Comparison of ENCODE assay signal across 19 cellular contexts in the genomic region with DNA sequence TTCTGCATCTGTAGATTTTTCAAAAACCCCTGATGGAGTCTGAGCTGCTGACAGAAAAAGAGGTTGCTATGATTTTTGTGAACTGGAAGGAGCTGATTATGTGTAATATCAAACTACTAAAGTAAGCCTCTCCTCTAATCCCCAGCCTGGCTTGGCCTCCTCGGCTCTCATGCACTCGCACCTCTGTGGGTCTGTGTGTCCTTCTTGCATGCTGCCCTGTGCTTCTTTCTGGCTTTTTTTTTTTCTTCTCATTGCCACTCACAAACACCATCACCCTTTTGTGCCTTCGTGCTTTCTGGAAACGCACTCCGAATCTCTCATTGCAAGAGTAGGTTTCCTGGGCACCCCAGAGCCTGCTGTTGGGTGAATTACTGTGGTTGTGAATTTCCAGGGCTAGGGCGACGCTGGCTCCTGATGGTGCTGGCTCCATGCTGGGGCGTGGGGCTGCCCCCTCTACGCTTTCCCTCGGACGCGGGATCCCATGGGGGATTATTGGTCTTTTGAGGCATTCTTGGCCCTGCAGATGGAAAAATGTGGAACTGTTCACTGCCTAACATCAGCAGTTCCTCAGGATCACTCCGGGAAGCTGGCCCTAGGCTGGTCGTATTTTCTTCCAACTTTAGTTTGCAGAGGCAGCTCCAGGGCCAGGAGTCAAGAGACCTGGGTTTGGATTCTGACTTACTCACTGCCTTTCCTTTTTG. TPM values are rescaled to one million over a fixed set of nuclear protein-coding genes. Genes with fewer than 3 reads are reported as not detected.
A peak's percentile ranks its signal among the peaks of the same experiment; 100 is the strongest.
DNase-seq lines count a peak whose midpoint lies in the region; ATAC-seq and TF ChIP-seq lines count a peak whose summit lies in the region.
"Had no signal": no experiment of that assay in that cellular context is flagged by ENCODE, and none has a peak within 500 bp of the region (broad histone marks: within the 10 kb centered on the region; RNA-seq: fewer than 3 reads in every experiment).

No MANE protein-coding gene starts in this region.

- no peaks in the 10 kb centered on the region for H3K79me1 ChIP-seq in H9 (ENCODE audit: insufficient read depth, low read depth, low read length, poor library complexity, severe bottlenecking)

- H3K4me1 Mint-ChIP-seq in H9 (peaks cover 22% of the 10 kb centered on the region in 2 experiments), nephron progenitor cell (peaks cover 22% of the 10 kb centered on the region)
- H3K4me1 Mint-ChIP-seq: B cell, IgD-negative memory B cell had no signal

- H4K91ac ChIP-seq in H9 (ENCODE audit: insufficient read length, low read depth, low read length): no peak overlapping the region

- no peak overlapping the region for H3K4ac ChIP-seq in H9 (ENCODE audit: low read depth, low read length)

- H3K79me2 ChIP-seq in H9 (ENCODE audit: insufficient read depth, low read length): no peaks in the 10 kb centered on the region

- no peak overlapping the region for H3K9ac ChIP-seq in H9 (ENCODE audit: extremely low read depth, insufficient read length, low read length)

- peak overlapping the region; percentile 4 to 89 (median 82); a peak in 4 of 7 replicates for H3K27ac Mint-ChIP-seq in H9
- H3K27ac Mint-ChIP-seq in nephron progenitor cell: peak overlapping the region; percentile 36
- H3K27ac Mint-ChIP-seq: B cell; CD4-positive, alpha-beta T cell; HFFc6; IgD-negative memory B cell had no signal

- no peak overlapping the region for H2BK20ac ChIP-seq in H9 (ENCODE audit: low read depth, low read length, poor library complexity, severe bottlenecking)

- H4K20me1 ChIP-seq in H9 (ENCODE audit: control insufficient read depth, insufficient read depth, insufficient read length): no peaks in the 10 kb centered on the region

- no peak overlapping the region for H3K23ac ChIP-seq in H9 (ENCODE audit: insufficient read length, low read depth, low read length)

- no peak overlapping the region for H3T11ph ChIP-seq in H9 (ENCODE audit: low read length)

- WGBS in H9 (ENCODE audit: extremely low coverage, insufficient read length, low lambda C conversion rate): no CpG with 5 or more reads among the region's 14 CpGs

- H3K27me3 ChIP-seq in H9 (ENCODE audit: insufficient read depth, low read length): no peaks in the 10 kb centered on the region
- no peaks in the 10 kb centered on the region for H3K27me3 ChIP-seq in thoracic aorta (replicated peaks; ENCODE audit: insufficient read depth)
- H3K27me3 ChIP-seq: SJCRH30 had no signal

- H3K23me2 ChIP-seq in H9 (ENCODE audit: insufficient read length, low read depth, low read length, poor library complexity, severe bottlenecking): no peaks in the 10 kb centered on the region

- H3K4me1 ChIP-seq in H9 (ENCODE audit: insufficient read depth, low read length) (no peaks in the 10 kb centered on the region), thoracic aorta (ENCODE audit: control insufficient read depth in 1 of 2, low read depth in 2 of 2) (peaks cover 4 to 16% of the 10 kb centered on the region in 2 donors)

- H3K14ac ChIP-seq in H9 (ENCODE audit: insufficient read depth, low read length): no peak overlapping the region

- H3K9me3 Mint-ChIP-seq in H9: no peaks in the 10 kb centered on the region
- no peaks in the 10 kb centered on the region for H3K9me3 Mint-ChIP-seq in nephron progenitor cell
- H3K9me3 Mint-ChIP-seq: CD4-positive, alpha-beta T cell; HFFc6 had no signal

- H2BK15ac ChIP-seq in H9 (ENCODE audit: low read depth, low read length): no peak overlapping the region

- H2AK5ac ChIP-seq in H9 (ENCODE audit: insufficient read length, low read length): no peak overlapping the region

- H2BK5ac ChIP-seq in H9 (ENCODE audit: insufficient read length, low read length): no peak overlapping the region

- H3K27me3 Mint-ChIP-seq in H9 (ENCODE audit: low read depth) (peaks cover 5% of the 10 kb centered on the region), nephron progenitor cell (ENCODE audit: low read depth, poor library complexity) (peaks cover 8% of the 10 kb centered on the region)
- H3K27me3 Mint-ChIP-seq: CD4-positive, alpha-beta T cell had no signal

- H3K18ac ChIP-seq in H9 (ENCODE audit: insufficient read length, low read depth, low read length): no peak overlapping the region

- ATAC-seq in thoracic aorta (ENCODE audit: insufficient number of reproducible peaks, low FRiP score, low read depth): no peak
- no peak for ATAC-seq in HG03432 (IDR thresholded peaks at IDR 0.05; ENCODE audit: unreplicated experiment)

- H3K56ac ChIP-seq in H9 (ENCODE audit: insufficient read length, low read depth, low read length): no peak overlapping the region

- no peak overlapping the region for H3K4me2 ChIP-seq in H9 (ENCODE audit: insufficient read depth, insufficient read length, low read length)

- no peak overlapping the region for H4K5ac ChIP-seq in H9 (ENCODE audit: insufficient read length, low read depth, low read length)

- H3K9me3 ChIP-seq in H9 (ENCODE audit: control insufficient read depth, low read depth, low read length) (no peaks in the 10 kb centered on the region), thoracic aorta (no peaks in the 10 kb centered on the region)
- H3K9me3 ChIP-seq: SJCRH30 had no signal

- no peaks in the 10 kb centered on the region for H3K36me3 ChIP-seq in thoracic aorta
- H3K36me3 ChIP-seq: SJCRH30 had no signal

- peak overlapping the region; percentile 12 for H3K4me3 ChIP-seq in thoracic aorta
- H3K4me3 ChIP-seq: SJCRH30 had no signal

- DNase-seq in H9 (no peak), nephron progenitor cell (no peak), thoracic aorta (ENCODE audit: low spot score) (no peak), NCI-H1048 (lab: John Stamatoyannopoulos, UW) (no peak), DMS53 treated with DMSO at 0.1 percent for 48 hours (lab: John Stamatoyannopoulos, UW; ENCODE audit: unreplicated experiment) (no peak)
- DNase-seq: ACHN; Calu3; CD4-positive, alpha-beta T cell; GF-D8; HFFc6; NCI-H1417 treated with DMSO at 0.1 percent for 48 hours; NCI-H2029; NCI-H510A treated with DMSO at 0.1 percent for 48 hours; SJCRH30 had no signal

- H2BK120ac ChIP-seq in H9 (ENCODE audit: low read depth, low read length, poor library complexity, severe bottlenecking): no peak overlapping the region

- H3K27ac ChIP-seq in H9 (ENCODE audit: insufficient read length, low read depth, low read length) (no peak overlapping the region), cingulate gyrus (ENCODE audit: low read depth, low read length) (peak overlapping the region; percentile 23), thoracic aorta (peak overlapping the region; percentile 35 to 38)
- H3K27ac ChIP-seq: RWPE1, SJCRH30 had no signal

- H3K36me3 Mint-ChIP-seq in H9 (ENCODE audit: insufficient read depth in 1 of 3, low read depth in 3 of 3): no peaks in the 10 kb centered on the region
- no peaks in the 10 kb centered on the region for H3K36me3 Mint-ChIP-seq in nephron progenitor cell (ENCODE audit: low read depth)
- H3K36me3 Mint-ChIP-seq: IgD-negative memory B cell had no signal

- H4K8ac ChIP-seq in H9 (replicated peaks; ENCODE audit: insufficient read length, low read depth, low read length): no peak overlapping the region

- H2BK12ac ChIP-seq in H9 (ENCODE audit: insufficient read length, low read depth, low read length): no peak overlapping the region

- TF ChIP-seq CTCF in H9 (conservative IDR thresholded peaks at IDR 0.05) (no peak), nephron progenitor cell (IDR thresholded peaks at IDR 0.05) (no peak), thoracic aorta (IDR thresholded peaks at IDR 0.05) (no peak)

- no peak overlapping the region for H2AFZ ChIP-seq in H9 (ENCODE audit: low read length)

- H3K4me3 Mint-ChIP-seq in H9 (peak overlapping the region in 1 of 2 experiments; percentile 58; a peak in 3 of 5 replicates), nephron progenitor cell (peak overlapping the region; percentile 9)
- H3K4me3 Mint-ChIP-seq: B cell; CD4-positive, alpha-beta T cell; HFFc6; IgD-negative memory B cell had no signal

RNA-seq across cellular contexts. Expression of a gene that starts 56.8 kb away (rescaled TPM):
- 263 and 275 TPM in 2 replicates for total RNA-seq in H9 (2021)
- total RNA-seq in thoracic aorta: 100 to 1,000 TPM in 1 of 2 donors, 10 to 100 TPM in 1; 97.0 to 130 TPM
